In the genomic region with DNA sequence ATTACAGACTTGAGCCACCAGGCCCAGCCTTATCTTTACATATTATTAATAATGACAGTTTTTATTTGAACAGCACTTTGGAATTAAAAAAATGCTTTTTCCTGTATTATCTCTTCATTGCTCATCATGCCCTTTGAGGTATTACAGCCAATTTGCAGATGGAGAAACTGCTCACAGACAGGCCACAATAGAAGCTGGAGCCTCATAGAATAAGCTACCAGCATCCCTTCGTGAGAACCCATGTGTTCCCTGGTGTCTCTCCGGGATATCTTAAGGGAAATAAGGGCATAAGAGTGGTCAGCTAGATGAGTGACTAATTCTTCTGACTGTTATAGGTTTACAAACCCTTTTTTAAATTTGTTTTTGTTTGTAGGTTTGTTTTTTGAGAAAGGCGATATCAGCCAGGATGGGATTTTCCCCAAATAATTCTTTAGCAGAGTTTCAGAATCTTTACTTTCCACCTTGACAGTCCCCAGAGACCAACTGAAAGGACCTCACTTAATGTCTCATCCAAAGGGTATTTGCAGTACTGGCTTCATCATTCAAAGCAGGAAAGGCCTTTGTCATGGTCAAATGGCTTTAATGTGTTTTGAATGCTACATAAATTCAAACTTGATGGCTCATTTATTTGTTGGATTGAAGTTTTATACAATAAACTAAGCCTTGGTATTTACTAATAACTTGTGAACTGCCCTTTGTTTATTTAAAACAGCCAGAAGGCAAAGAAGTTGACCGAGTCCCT, we compare ENCODE assay signal across 24 cellular contexts. TPM values are rescaled to one million over a fixed set of nuclear protein-coding genes. Genes with fewer than 3 reads are reported as not detected.
DNase-seq lines count a peak whose midpoint lies in the region; TF ChIP-seq lines count a peak whose summit lies in the region.
"Had no signal": no experiment of that assay in that cellular context is flagged by ENCODE, and none has a peak within 500 bp of the region (broad histone marks: within the 10 kb centered on the region; RNA-seq: fewer than 3 reads in every experiment).

No MANE protein-coding gene starts in this region.

- no peak overlapping the region for H3K23ac ChIP-seq in trophoblast cell (ENCODE audit: low read length)

- H3K4ac ChIP-seq in trophoblast cell (ENCODE audit: low read depth, low read length) = no peak overlapping the region

- H2AFZ ChIP-seq in trophoblast cell (ENCODE audit: insufficient read depth, low read length, poor library complexity) = no peak overlapping the region
- H2AFZ ChIP-seq: GM23338 had no signal

- H3K36me3 ChIP-seq in MG63 (no peaks in the 10 kb centered on the region), trophoblast cell (ENCODE audit: control insufficient read depth in 1 of 2, insufficient read depth in 2 of 2, low read length in 2 of 2) (no peaks in the 10 kb centered on the region)
- H3K36me3 ChIP-seq: HAP-1 had no signal

- H3K9ac ChIP-seq in trophoblast cell (ENCODE audit: low read length) = no peak overlapping the region

- H2AK5ac ChIP-seq in trophoblast cell (ENCODE audit: low read length) = no peak overlapping the region

- no peak overlapping the region for H4K12ac ChIP-seq in trophoblast cell (ENCODE audit: low read depth, low read length)

- H2BK5ac ChIP-seq in trophoblast cell (ENCODE audit: low read depth, low read length, poor library complexity) = no peak overlapping the region

- no peak overlapping the region for H4K91ac ChIP-seq in trophoblast cell (ENCODE audit: low read depth, low read length)

- peaks cover 4% of the 10 kb centered on the region in 2 experiments for H3K4me1 ChIP-seq in trophoblast cell (ENCODE audit: control insufficient read depth in 1 of 2, insufficient read depth in 2 of 2, low read length in 2 of 2)
- H3K4me1 ChIP-seq: HAP-1 had no signal

- no CpG with 5 or more reads among the region's 4 CpGs for WGBS in trophoblast cell (ENCODE audit: extremely low coverage, insufficient coverage, insufficient read length)

- no peak overlapping the region for H3K18ac ChIP-seq in trophoblast cell (ENCODE audit: low read length)

- H4K8ac ChIP-seq in trophoblast cell (ENCODE audit: low read depth, low read length) = no peak overlapping the region

- H2BK120ac ChIP-seq in trophoblast cell (ENCODE audit: insufficient read depth, low read length, poor library complexity) = no peak overlapping the region

- no peak overlapping the region for H2BK12ac ChIP-seq in trophoblast cell (ENCODE audit: low read length)

- H3K4me3 ChIP-seq in MG63 = no peak overlapping the region
- no peak overlapping the region for H3K4me3 ChIP-seq in trophoblast cell (ENCODE audit: low read depth, low read length)
- H3K4me3 ChIP-seq: GM23338, HAP-1, K562 had no signal

- H3K9me3 ChIP-seq in MG63 (no peaks in the 10 kb centered on the region), trophoblast cell (ENCODE audit: insufficient read depth, low read depth, low read length) (peaks cover 3% of the 10 kb centered on the region)
- H3K9me3 ChIP-seq: HAP-1 had no signal

- no peak overlapping the region for H3K14ac ChIP-seq in trophoblast cell (ENCODE audit: low read length)

- no peaks in the 10 kb centered on the region for H3K79me1 ChIP-seq in trophoblast cell (ENCODE audit: low read length)

- no peaks in the 10 kb centered on the region for H3K79me2 ChIP-seq in trophoblast cell (ENCODE audit: control insufficient read depth, insufficient read depth, low read length, poor library complexity)

- DNase-seq in ELR (ENCODE audit: low read depth) (peak; percentile 13), MG63 (peak; percentile 14), T1000 (lab: John Stamatoyannopoulos, UW) (peak; percentile 56), trophoblast cell (peak; percentile 78 to 87), germinal center (ENCODE audit: low spot score) (no peak), NCI-H1436 (lab: John Stamatoyannopoulos, UW) (no peak), erythroblast (lab: John Stamatoyannopoulos, UW) (no peak)
- no peak for DNase-seq in activated CD8-positive, alpha-beta memory T cell treated with anti-CD3 and anti-CD28 coated beads for 24 hours
- DNase-seq: CD4-positive, CD25-positive, alpha-beta regulatory T cell; COR-L47; DMS 273 treated with DMSO at 0.1 percent for 48 hours; DND-41; GDM1; NCI-H1105; NCI-H1694; NCI-H2081; NCI-H2171; NCI-H524 treated with DMSO at 0.1 percent for 48 hours; NCI-H82; Right ventricle myocardium superior had no signal

- H3K4me2 ChIP-seq in trophoblast cell (ENCODE audit: low read length) = no peak overlapping the region
- H3K4me2 ChIP-seq: GM23338 had no signal

- no peak overlapping the region for H3K27ac ChIP-seq in trophoblast cell (ENCODE audit: low read depth, low read length)

- no peak for TF ChIP-seq POLR2A in erythroblast (IDR thresholded peaks at IDR 0.05; ENCODE audit: low read length)

- no peaks in the 10 kb centered on the region for H3K27me3 ChIP-seq in MG63
- no peaks in the 10 kb centered on the region for H3K27me3 ChIP-seq in trophoblast cell (ENCODE audit: insufficient read depth, low read length)

RNA-seq across cellular contexts. Expression of a gene that starts 48.0 kb away (rescaled TPM):
- not detected in 2 replicates for total RNA-seq in MG63 (2014; rRNA removed; shearing (Covaris generic); ENCODE audit: low replicate concordance)
- polyA plus RNA-seq in trophoblast cell (2013) = 10.5 and 11.1 TPM in 2 replicates
- total RNA-seq: A673; CD4-positive, CD25-positive, alpha-beta regulatory T cell had no signal
- polyA plus RNA-seq: CD4-positive, CD25-positive, alpha-beta regulatory T cell had no signal

Comparison
In these comparisons a context has a peak if more than half of its experiments do, and no peak if none do; other contexts are left out.
1. DNase-seq: peak in ELR (single experiment), MG63 (single experiment), T1000 (single experiment) and trophoblast cell (2 of 2); none in germinal center (single experiment), activated CD8-positive, alpha-beta memory T cell treated with anti-CD3 and anti-CD28 coated beads for 24 hours (single experiment), NCI-H1436 (single experiment) and erythroblast (0 of 2).